15 cellular contexts compared by ENCODE assay signal in the genomic region with DNA sequence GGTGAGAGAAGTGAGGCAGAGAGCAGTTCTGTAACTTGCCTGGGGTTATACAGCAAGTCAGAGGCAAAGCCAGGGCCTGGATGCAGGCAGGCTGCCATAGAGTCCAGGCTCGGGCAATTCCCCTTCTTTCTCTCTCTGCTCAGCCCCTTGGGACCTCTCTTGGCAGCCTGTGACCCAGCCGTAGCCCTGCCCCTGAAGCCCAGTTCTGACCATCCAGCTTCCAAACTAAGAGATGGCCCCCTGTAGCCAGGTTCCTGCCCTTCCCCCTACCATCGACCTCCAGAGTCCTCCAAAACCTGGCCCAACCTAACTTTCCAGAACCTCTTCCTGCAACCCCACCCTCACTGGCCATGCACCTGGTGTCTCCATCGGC.
DNase-seq lines count a peak whose midpoint lies in the region; ATAC-seq and TF ChIP-seq lines count a peak whose summit lies in the region.
"Had no signal": no experiment of that assay in that cellular context is flagged by ENCODE, and none has a peak within 500 bp of the region (broad histone marks: within the 10 kb centered on the region; RNA-seq: fewer than 3 reads in every experiment).

No MANE protein-coding gene starts in this region.

- H3K27me3 ChIP-seq in gastroesophageal sphincter (no peaks in the 10 kb centered on the region), psoas muscle (ENCODE audit: insufficient read depth in 3 of 3, low read length in 2 of 3) (no peaks in the 10 kb centered on the region), aorta (ENCODE audit: control insufficient read depth in 1 of 2, insufficient read depth in 2 of 2, low read length in 1 of 2) (no peaks in the 10 kb centered on the region), prostate gland (replicated peaks; ENCODE audit: insufficient read depth) (no peaks in the 10 kb centered on the region)

- DNase-seq in left cardiac atrium (peak; percentile 58), cardiac septum (ENCODE audit: low spot score) (no peak), psoas muscle (peak; percentile 53 to 76), aorta (peak; percentile 87 to 88), superior temporal gyrus (ENCODE audit: extremely low spot score) (no peak), prostate gland (ENCODE audit: low spot score) (no peak)
- DNase-seq: Caco-2, H9, IMR-90, Kasumi-1, NCI-H1105 treated with DMSO at 0.1 percent for 48 hours, NCI-H187, NCI-H446 had no signal

- no peak overlapping the region for H3K4me3 ChIP-seq in gastroesophageal sphincter
- H3K4me3 ChIP-seq in psoas muscle: no peak overlapping the region
- no peak overlapping the region for H3K4me3 ChIP-seq in aorta (ENCODE audit: low read length in 2 of 2)
- H3K4me3 ChIP-seq in prostate gland: no peak overlapping the region

- H3K27ac ChIP-seq in gastroesophageal sphincter: no peak overlapping the region
- H3K27ac ChIP-seq in psoas muscle: no peak overlapping the region
- H3K27ac ChIP-seq in aorta (ENCODE audit: low read depth in 1 of 2, low read length in 2 of 2): peak overlapping the region; percentile 38 to 43
- no peak overlapping the region for H3K27ac ChIP-seq in prostate gland

- intact Hi-C loops in left cardiac atrium (cut with DNase I): no loop called here
- intact Hi-C loops in cardiac septum (cut with DNase I): no loop called here
- intact Hi-C loops in psoas muscle (cut with DNase I): no loop called here
- intact Hi-C loops in aorta (cut with DNase I): no loop called here
- intact Hi-C loops in prostate gland (cut with DNase I): no loop called here

- no peaks in the 10 kb centered on the region for H3K9me3 ChIP-seq in gastroesophageal sphincter
- H3K9me3 ChIP-seq in psoas muscle: no peaks in the 10 kb centered on the region
- H3K9me3 ChIP-seq in aorta (ENCODE audit: control insufficient read depth, low read length): no peaks in the 10 kb centered on the region
- H3K9me3 ChIP-seq in prostate gland: no peaks in the 10 kb centered on the region
- H3K9me3 ChIP-seq: Caco-2 had no signal

- no peak for TF ChIP-seq CTCF in gastroesophageal sphincter (IDR thresholded peaks at IDR 0.05)
- no peak for TF ChIP-seq CTCF in psoas muscle (IDR thresholded peaks at IDR 0.05)
- TF ChIP-seq CTCF in prostate gland (IDR thresholded peaks at IDR 0.05): no peak

- WGBS in gastroesophageal sphincter (ENCODE audit: low coverage in 1 of 2), 2 donors: 75% methylated on average over 4 of the region's 4 CpGs; no CpG with 5 or more reads in 1 of the 2 donors
- WGBS in psoas muscle, 3 donors: 32 to 47% (median 34%) methylated on average over 4 of the region's 4 CpGs
- 6 to 12% methylated on average over 4 of the region's 4 CpGs for WGBS in aorta, 2 donors
- WGBS in prostate gland: 83% methylated on average over 4 of the region's 4 CpGs

- H3K36me3 ChIP-seq in gastroesophageal sphincter (peaks cover 0 to 9% of the 10 kb centered on the region in 2 donors), psoas muscle (ENCODE audit: insufficient read depth in 1 of 2, low read depth in 1 of 2) (no peaks in the 10 kb centered on the region), aorta (ENCODE audit: control insufficient read depth in 1 of 2, insufficient read depth in 2 of 2, low read length in 1 of 2) (no peaks in the 10 kb centered on the region), prostate gland (no peaks in the 10 kb centered on the region)

- H3K4me1 ChIP-seq in gastroesophageal sphincter (peaks cover 0 to 60% (median 11%) of the 10 kb centered on the region in 3 donors), psoas muscle (peaks cover 13% of the 10 kb centered on the region), aorta (ENCODE audit: control insufficient read depth in 1 of 2, insufficient read depth in 2 of 2, low read length in 2 of 2) (peaks cover 0 to 7% of the 10 kb centered on the region in 2 donors), prostate gland (replicated peaks) (no peaks in the 10 kb centered on the region)
- H3K4me1 ChIP-seq: Caco-2 had no signal

- peak in 1 of 2 donors; percentile 70 for ATAC-seq in left cardiac atrium
- peak; percentile 16 for ATAC-seq in gastroesophageal sphincter
- ATAC-seq in psoas muscle: no peak
- ATAC-seq in aorta (ENCODE audit: low FRiP score): peak; percentile 69
- ATAC-seq in HG02885 (IDR thresholded peaks at IDR 0.05; ENCODE audit: poor library complexity, unreplicated experiment): no peak

- TF ChIP-seq EP300 in gastroesophageal sphincter (IDR thresholded peaks at IDR 0.05): no peak

- no peak for TF ChIP-seq POLR2A in gastroesophageal sphincter (IDR thresholded peaks at IDR 0.05)
- no peak for TF ChIP-seq POLR2A in prostate gland (IDR thresholded peaks at IDR 0.05)

Comparison
In these comparisons a context has a peak if more than half of its experiments do, and no peak if none do; other contexts are left out.
1. DNase-seq: peak in left cardiac atrium (single experiment), psoas muscle (2 of 2) and aorta (2 of 2); none in cardiac septum (single experiment), superior temporal gyrus (single experiment) and prostate gland (single experiment).
2. ATAC-seq: peak in gastroesophageal sphincter (single experiment) and aorta (single experiment); none in psoas muscle (0 of 4) and HG02885 (single experiment).
3. H3K27ac ChIP-seq: peak in aorta (2 of 2); none in gastroesophageal sphincter (0 of 4), psoas muscle (single experiment) and prostate gland (0 of 2).